27 cellular contexts compared by ENCODE assay signal in genomic region chr11:57663975-57664374, GRCh38.
"Had no signal": no experiment of that assay in that cellular context is flagged by ENCODE, and none has a peak within 500 bp of the region (broad histone marks: within the 10 kb centered on the region; RNA-seq: fewer than 3 reads in every experiment).

No MANE protein-coding gene starts in this region.

- H3K4me3 Mint-ChIP-seq: neural progenitor cell; stimulated activated effector memory CD8-positive, alpha-beta T cell treated with anti-CD3 and anti-CD28 coated beads, Interleukin-12 subunit alpha, Interleukin-12 subunit beta, amount 100 ng/mL, for 72 hours; stimulated activated naive B cell treated with anti-CD40 and anti-IgM and Interleukin-4, amounts not matched to agents 10 μg/mL and 1 μg/mL and 100 μg/mL, for 72 hours; stimulated activated naive CD8-positive, alpha-beta T cell treated with anti-CD3 and anti-CD28 coated beads, Interleukin-15, Interleukin-2, amounts not matched to agents 100 ng/mL and 50 ng/mL, for 24 hours had no signal

- H3K27ac ChIP-seq: neural progenitor cell, ovary, parathyroid adenoma, psoas muscle, right lobe of liver, sigmoid colon, stomach, thoracic aorta, thyroid gland, tibial nerve, upper lobe of right lung, uterus had no signal

- DNase-seq: natural killer cell; occipital lobe; ovary; psoas muscle; right cardiac atrium; right lobe of liver; sigmoid colon; small intestine; stimulated activated CD4-positive, alpha-beta T cell treated with anti-CD3 and anti-CD28 coated beads, Interleukin-15, amount 100 ng/mL, for 24 hours; stimulated activated CD4-positive, alpha-beta T cell treated with anti-CD3 and anti-CD28 coated beads, Interleukin-2, amount 100 ng/mL, for 24 hours; stimulated activated CD4-positive, alpha-beta T cell treated with anti-CD3 and anti-CD28 coated beads, Interleukin-2, amount 100 ng/mL, for 48 hours; stimulated activated CD4-positive, alpha-beta T cell treated with anti-CD3 and anti-CD28 coated beads, Interleukin-4, amount 100 ng/mL, for 24 hours; stimulated activated naive B cell treated with anti-CD40 and anti-IgM and Interleukin-4, amounts not matched to agents 10 μg/mL and 1 μg/mL and 100 μg/mL, for 72 hours; stimulated activated naive CD4-positive, alpha-beta T cell treated with Interleukin-2 at 50 U/mL for 16 hours; stomach; thyroid gland; trophoblast cell; upper lobe of right lung; uterus had no signal

- H3K36me3 ChIP-seq: neural progenitor cell, ovary, uterus had no signal

- H3K9me3 ChIP-seq: ovary, psoas muscle, right lobe of liver, sigmoid colon, stomach, thoracic aorta, thyroid gland, tibial nerve, upper lobe of right lung, uterus had no signal

- H3K27me3 ChIP-seq: neural progenitor cell, ovary, right lobe of liver, sigmoid colon, stomach, thyroid gland, tibial nerve, upper lobe of right lung, uterus had no signal

- H3K4me3 ChIP-seq: neural progenitor cell, ovary, psoas muscle, right lobe of liver, sigmoid colon, stomach, thoracic aorta, thyroid gland, tibial nerve, upper lobe of right lung, uterus had no signal

- H3K9me3 Mint-ChIP-seq: natural killer cell; nephron; neural progenitor cell; stimulated activated effector memory CD8-positive, alpha-beta T cell treated with anti-CD3 and anti-CD28 coated beads, Interleukin-12 subunit alpha, Interleukin-12 subunit beta, amount 100 ng/mL, for 72 hours; stimulated activated naive B cell treated with anti-CD40 and anti-IgM and Interleukin-4, amounts not matched to agents 10 μg/mL and 1 μg/mL and 100 μg/mL, for 72 hours; stimulated activated naive CD8-positive, alpha-beta T cell treated with anti-CD3 and anti-CD28 coated beads, Interleukin-15, Interleukin-2, amounts not matched to agents 100 ng/mL and 50 ng/mL, for 24 hours had no signal

- ATAC-seq: natural killer cell; psoas muscle; right cardiac atrium; right lobe of liver; stimulated activated effector memory CD8-positive, alpha-beta T cell treated with anti-CD3 and anti-CD28 coated beads, Interleukin-12 subunit alpha, Interleukin-12 subunit beta, amount 100 ng/mL, for 72 hours; stimulated activated naive B cell treated with anti-CD40 and anti-IgM and Interleukin-4, amounts not matched to agents 10 μg/mL and 1 μg/mL and 100 μg/mL, for 72 hours; upper lobe of right lung had no signal

- H3K27me3 Mint-ChIP-seq: progenitor cell of endocrine pancreas; stimulated activated naive B cell treated with anti-CD40 and anti-IgM and Interleukin-4, amounts not matched to agents 10 μg/mL and 1 μg/mL and 100 μg/mL, for 72 hours; stimulated activated naive CD8-positive, alpha-beta T cell treated with anti-CD3 and anti-CD28 coated beads, Interleukin-15, Interleukin-2, amounts not matched to agents 100 ng/mL and 50 ng/mL, for 24 hours had no signal

- H3K27ac Mint-ChIP-seq: progenitor cell of endocrine pancreas; stimulated activated effector memory CD8-positive, alpha-beta T cell treated with anti-CD3 and anti-CD28 coated beads, Interleukin-12 subunit alpha, Interleukin-12 subunit beta, amount 100 ng/mL, for 72 hours; stimulated activated naive B cell treated with anti-CD40 and anti-IgM and Interleukin-4, amounts not matched to agents 10 μg/mL and 1 μg/mL and 100 μg/mL, for 72 hours; stimulated activated naive CD8-positive, alpha-beta T cell treated with anti-CD3 and anti-CD28 coated beads, Interleukin-15, Interleukin-2, amounts not matched to agents 100 ng/mL and 50 ng/mL, for 24 hours had no signal

- H3K4me1 ChIP-seq: uterus had no signal
